Comparison of ENCODE assay signal across 12 cellular contexts in genomic region chr16:57071840-57072541, GRCh38. TPM values are rescaled to one million over a fixed set of nuclear protein-coding genes. Genes with fewer than 3 reads are reported as not detected.
DNase-seq lines count a peak whose midpoint lies in the region; ATAC-seq, FAIRE-seq and TF ChIP-seq lines count a peak whose summit lies in the region.
"Had no signal": no experiment of that assay in that cellular context is flagged by ENCODE, and none has a peak within 500 bp of the region (broad histone marks: within the 10 kb centered on the region; RNA-seq: fewer than 3 reads in every experiment).

No MANE protein-coding gene starts in this region.

- no peak overlapping the region for H3K4me3 ChIP-seq in fibroblast of the aortic adventitia (ENCODE audit: low read depth, low read length)
- no peak overlapping the region for H3K4me3 ChIP-seq in kidney (ENCODE audit: low read length in 2 of 2)
- H3K4me3 ChIP-seq: HAP-1 had no signal

- CTCF ChIA-PET in T-cell (lab: Charles Lee) = interaction anchor here in 1 of 2 donors (0.6 kb wide), 1 partner anchor 105 kb away, joined by 3 read pairs; no protein-coding TSS in a partner anchor

- TF ChIP-seq CTCF in fibroblast of the aortic adventitia (IDR thresholded peaks at IDR 0.05; ENCODE audit: insufficient read depth, low read length) = no peak
- TF ChIP-seq CTCF in kidney (IDR thresholded peaks at IDR 0.05; ENCODE audit: borderline replicate concordance, extremely low read depth, insufficient read depth) = no peak

- no peak overlapping the region for H3K4me3 Mint-ChIP-seq in activated CD4-positive, alpha-beta T cell treated with anti-CD3 and anti-CD28 coated beads, Interleukin-2, amount 10 ng/mL, durations not matched to agents 24 days and 14 days
- no peak overlapping the region for H3K4me3 Mint-ChIP-seq in T-cell
- H3K4me3 Mint-ChIP-seq: naive B cell had no signal

- POLR2A ChIA-PET in T-cell (lab: Charles Lee) = interaction anchor here (0.6 to 0.7 kb wide), 3 partner anchors 208 to 453 kb away, joined by 3 to 5 read pairs (median 3); no protein-coding TSS in a partner anchor

- no peaks in the 10 kb centered on the region for H3K9me3 ChIP-seq in kidney (ENCODE audit: control insufficient read depth in 1 of 2, low read length in 2 of 2)
- H3K9me3 ChIP-seq: HAP-1 had no signal

- DNase-seq in activated CD4-positive, alpha-beta T cell treated with anti-CD3 and anti-CD28 coated beads, Interleukin-2, amount 10 ng/mL, durations not matched to agents 24 days and 14 days = no peak
- DNase-seq in activated CD4-positive, alpha-beta T cell treated with anti-CD3 and anti-CD28 coated beads, Interleukin-2, amount 50 U/mL, for 4 hours = no peak
- DNase-seq in T-cell = no peak
- DNase-seq in fibroblast of the aortic adventitia (ENCODE audit: low read depth) = peak; percentile 56
- no peak for DNase-seq in stimulated activated naive CD8-positive, alpha-beta T cell treated with anti-CD3 and anti-CD28 coated beads, Interleukin-15, Interleukin-2, amounts not matched to agents 100 U/mL and 50 U/mL, for 24 hours
- no peak for DNase-seq in COLO829 (ENCODE audit: low spot score)
- no peak for DNase-seq in kidney
- no peak for DNase-seq in SIG-M5 treated with dmso at 0.1 percent for 504 hours (lab: John Stamatoyannopoulos, UW; ENCODE audit: unreplicated experiment)
- DNase-seq: activated T-cell treated with anti-CD3 and anti-CD28 coated beads for 4 hours, KBM-7, naive B cell had no signal

- peaks cover 0 to 2% of the 10 kb centered on the region in 2 donors for H3K36me3 ChIP-seq in kidney (ENCODE audit: control insufficient read depth in 1 of 2, insufficient read depth in 2 of 2, low read length in 2 of 2)
- H3K36me3 ChIP-seq: HAP-1 had no signal

- H3K9me3 Mint-ChIP-seq in activated CD4-positive, alpha-beta T cell treated with anti-CD3 and anti-CD28 coated beads, Interleukin-2, amount 10 ng/mL, durations not matched to agents 24 days and 14 days = no peaks in the 10 kb centered on the region
- no peaks in the 10 kb centered on the region for H3K9me3 Mint-ChIP-seq in T-cell
- H3K9me3 Mint-ChIP-seq: naive B cell had no signal

- FAIRE-seq in kidney (lab: Jason Lieb, UNC) = no peak

- intact Hi-C loops in activated CD4-positive, alpha-beta T cell treated with anti-CD3 and anti-CD28 coated beads, Interleukin-2, amount 10 ng/mL, durations not matched to agents 24 days and 14 days (cut with micrococcal nuclease) = no loop called here
- intact Hi-C loops in kidney (cut with DNase I) = no loop called here

- ATAC-seq in T-cell (replicated peaks in 1 of 4) = no peak
- peak; percentile 60 for ATAC-seq in stimulated activated naive CD8-positive, alpha-beta T cell treated with anti-CD3 and anti-CD28 coated beads, Interleukin-15, Interleukin-2, amounts not matched to agents 100 U/mL and 50 U/mL, for 24 hours

- H3K36me3 Mint-ChIP-seq in activated CD4-positive, alpha-beta T cell treated with anti-CD3 and anti-CD28 coated beads, Interleukin-2, amount 10 ng/mL, durations not matched to agents 24 days and 14 days (ENCODE audit: low read depth) = peaks cover 77% of the 10 kb centered on the region
- H3K36me3 Mint-ChIP-seq in T-cell = peaks cover 65% of the 10 kb centered on the region

- peaks cover 20% of the 10 kb centered on the region for H3K4me1 Mint-ChIP-seq in activated CD4-positive, alpha-beta T cell treated with anti-CD3 and anti-CD28 coated beads, Interleukin-2, amount 10 ng/mL, durations not matched to agents 24 days and 14 days
- peaks cover 0 to 14% (median 9%) of the 10 kb centered on the region in 3 donors for H3K4me1 Mint-ChIP-seq in T-cell

- no peaks in the 10 kb centered on the region for H3K4me1 ChIP-seq in kidney (ENCODE audit: control insufficient read depth in 1 of 2, insufficient read depth in 1 of 2, low read depth in 1 of 2, low read length in 2 of 2)
- H3K4me1 ChIP-seq: HAP-1 had no signal

- H3K27ac Mint-ChIP-seq in activated CD4-positive, alpha-beta T cell treated with anti-CD3 and anti-CD28 coated beads, Interleukin-2, amount 10 ng/mL, durations not matched to agents 24 days and 14 days = peak overlapping the region; percentile 55
- peak overlapping the region; percentile 40 to 79 for H3K27ac Mint-ChIP-seq in T-cell

- no peaks in the 10 kb centered on the region for H3K27me3 Mint-ChIP-seq in activated CD4-positive, alpha-beta T cell treated with anti-CD3 and anti-CD28 coated beads, Interleukin-2, amount 10 ng/mL, durations not matched to agents 24 days and 14 days
- no peaks in the 10 kb centered on the region for H3K27me3 Mint-ChIP-seq in T-cell
- H3K27me3 Mint-ChIP-seq: naive B cell had no signal

- H3K9ac ChIP-seq in kidney (ENCODE audit: low read length in 2 of 2) = no peak overlapping the region

- H3K27ac ChIP-seq in kidney (ENCODE audit: low read depth in 2 of 2, low read length in 2 of 2) = no peak overlapping the region

RNA-seq across cellular contexts. Expression of gene CPNE2, which starts 20.4 kb away (rescaled TPM):
- 6.3 and 6.4 TPM in 2 replicates for total RNA-seq in activated CD4-positive, alpha-beta T cell treated with anti-CD3 and anti-CD28 coated beads, Interleukin-2, amount 10 ng/mL, durations not matched to agents 24 days and 14 days
- total RNA-seq in T-cell (1 to 10 TPM; 5.5 to 9.3 (median 6.1) TPM), fibroblast of the aortic adventitia (ENCODE audit: low replicate concordance) (5.6 and 20.3 TPM in 2 replicates), kidney (24.1 TPM)
- 33.1 TPM for polyA plus RNA-seq in kidney (ENCODE audit: insufficient read depth, low read depth, low replicate concordance)
